In the genomic region with DNA sequence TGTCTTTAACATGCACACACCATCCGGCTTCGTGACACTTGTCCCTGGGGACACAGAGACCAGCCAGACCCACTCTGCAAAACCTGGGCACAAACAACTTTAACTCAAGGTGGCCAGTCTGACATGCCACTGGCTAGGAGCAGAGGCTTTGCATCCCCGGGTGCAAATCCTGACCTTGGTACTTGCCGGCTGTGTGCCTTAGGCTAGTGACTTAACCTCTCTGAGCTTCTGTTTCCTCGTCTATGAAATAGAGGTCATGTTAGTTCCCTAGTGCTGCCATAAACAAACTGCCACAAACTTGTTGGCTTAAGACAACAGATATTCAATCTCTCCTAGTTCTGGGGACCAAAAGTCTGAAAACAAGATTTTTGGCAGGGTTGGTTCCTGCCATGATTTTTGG, we compare ENCODE assay signal across 1 cellular context.
TF ChIP-seq lines count a peak whose summit lies in the region.

No MANE protein-coding gene starts in this region.

TF ChIP-seq in HepG2, 621 proteins besides CTCF, POLR2A, EP300 and RAD21 (continued from another document):
- peak; percentile 92 for TF ChIP-seq ZNF768 (CRISPR knock-in tag; IDR thresholded peaks at IDR 0.05)
